ENCODE assay signal across 22 cellular contexts in genomic region chr3:139481116-139481515, GRCh38. TPM values are rescaled to one million over a fixed set of nuclear protein-coding genes. Genes with fewer than 3 reads are reported as not detected.
"Had no signal": no experiment of that assay in that cellular context is flagged by ENCODE, and none has a peak within 500 bp of the region (broad histone marks: within the 10 kb centered on the region; RNA-seq: fewer than 3 reads in every experiment).

No MANE protein-coding gene starts in this region.

- H3K4me1 ChIP-seq: gastrocnemius medialis, heart left ventricle, psoas muscle, right lobe of liver, upper lobe of left lung had no signal

- ATAC-seq: activated CD4-positive, alpha-beta T cell treated with anti-CD3 and anti-CD28 coated beads for 36 hours; gastrocnemius medialis; heart left ventricle; mucosa of descending colon; naive thymus-derived CD8-positive, alpha-beta T cell; psoas muscle had no signal

- DNase-seq: activated CD4-positive, alpha-beta memory T cell treated with anti-CD3 and anti-CD28 coated beads for 36 hours; activated CD4-positive, alpha-beta T cell treated with anti-CD3 and anti-CD28 coated beads for 36 hours; activated T-cell treated with anti-CD3 and anti-CD28 coated beads for 4 hours; amniotic stem cell; caudate nucleus; gastrocnemius medialis; heart left ventricle; immature natural killer cell; kidney glomerular epithelial cell; mucosa of descending colon; naive thymus-derived CD8-positive, alpha-beta T cell; ovary; psoas muscle; right lobe of liver; stimulated activated CD4-positive, alpha-beta T cell treated with anti-CD3 and anti-CD28 coated beads, Interleukin-4, amount 100 ng/mL, for 4 hours; SW 1271 had no signal

- H3K36me3 ChIP-seq: gastrocnemius medialis, heart left ventricle, ovary, right lobe of liver, thoracic aorta, upper lobe of left lung had no signal

- H3K4me3 ChIP-seq: gastrocnemius medialis, heart left ventricle, mucosa of descending colon, ovary, psoas muscle, right lobe of liver, thoracic aorta, upper lobe of left lung had no signal

- H3K27ac ChIP-seq: gastrocnemius medialis, heart left ventricle, ovary, psoas muscle, right lobe of liver, thoracic aorta, upper lobe of left lung had no signal

- H3K27me3 ChIP-seq: gastrocnemius medialis, heart left ventricle, ovary, right lobe of liver, upper lobe of left lung had no signal

- H3K9me3 ChIP-seq: gastrocnemius medialis, mucosa of descending colon, ovary, psoas muscle, right lobe of liver, thoracic aorta, upper lobe of left lung had no signal

RNA-seq across cellular contexts. Expression of gene RBP2, which starts 4.8 kb away (rescaled TPM):
- total RNA-seq: activated CD4-positive, alpha-beta memory T cell treated with anti-CD3 and anti-CD28 coated beads for 36 hours; activated CD4-positive, alpha-beta T cell treated with anti-CD3 and anti-CD28 coated beads for 36 hours; activated T-helper 1 cell treated with anti-CD3 and anti-CD28 coated beads, Interleukin-12 subunit alpha, Interleukin-12 subunit beta, Interleukin-2, Interleukin-4 antibody, amounts not matched to agents 30 ng/mL and 10 ng/mL and 1 ng/mL, durations not matched to agents 14 hours and 24 hours and 36 hours; epithelial cell of proximal tubule; gastrocnemius medialis; heart left ventricle; naive thymus-derived CD8-positive, alpha-beta T cell; psoas muscle; right lobe of liver; T-helper 2 cell treated with Interferon-gamma antibody and Interleukin-4, amounts not matched to agents 100 ng/mL and 5 ng/mL, for 36 hours; thoracic aorta had no signal
- polyA plus RNA-seq: immature natural killer cell; liver; naive thymus-derived CD8-positive, alpha-beta T cell had no signal

RNA-seq across cellular contexts. Expression of gene RBP1, which starts 58.4 kb away (rescaled TPM):
- total RNA-seq: activated CD4-positive, alpha-beta memory T cell treated with anti-CD3 and anti-CD28 coated beads for 36 hours; activated CD4-positive, alpha-beta T cell treated with anti-CD3 and anti-CD28 coated beads for 36 hours; activated T-helper 1 cell treated with anti-CD3 and anti-CD28 coated beads, Interleukin-12 subunit alpha, Interleukin-12 subunit beta, Interleukin-2, Interleukin-4 antibody, amounts not matched to agents 30 ng/mL and 10 ng/mL and 1 ng/mL, durations not matched to agents 14 hours and 24 hours and 36 hours; naive thymus-derived CD8-positive, alpha-beta T cell; T-helper 2 cell treated with Interferon-gamma antibody and Interleukin-4, amounts not matched to agents 100 ng/mL and 5 ng/mL, for 36 hours had no signal
- polyA plus RNA-seq: immature natural killer cell; naive thymus-derived CD8-positive, alpha-beta T cell had no signal
